8 cellular contexts compared by ENCODE assay signal in the genomic region with DNA sequence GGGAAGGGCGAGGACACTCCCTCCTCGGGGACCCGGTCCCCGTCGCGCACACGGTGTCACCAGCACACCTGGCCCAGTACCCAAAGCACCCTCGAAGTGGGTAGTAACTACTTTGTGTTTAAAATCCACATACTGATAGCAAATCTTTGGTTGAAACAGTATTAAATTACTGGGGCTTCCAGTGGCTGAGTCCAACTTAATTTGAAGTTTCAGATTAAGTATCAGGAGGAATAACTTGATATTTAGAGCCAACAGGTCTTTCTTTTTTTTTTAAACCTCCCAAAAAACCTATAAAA. TPM values are rescaled to one million over a fixed set of nuclear protein-coding genes. Genes with fewer than 3 reads are reported as not detected.
A peak's percentile ranks its signal among the peaks of the same experiment; 100 is the strongest.
DNase-seq lines count a peak whose midpoint lies in the region; ATAC-seq, FAIRE-seq and TF ChIP-seq lines count a peak whose summit lies in the region.

No MANE protein-coding gene starts in this region.

- H3K36me3 ChIP-seq in SK-N-SH (replicated peaks in 1 of 2; ENCODE audit: control insufficient read depth in 1 of 2, insufficient read depth in 2 of 2, low read length in 1 of 2) (peaks cover 2 to 7% of the 10 kb centered on the region in 2 experiments), NT2/D1 (ENCODE audit: insufficient read depth, insufficient read length, low read length) (no peaks in the 10 kb centered on the region)

- H3K9me3 ChIP-seq in SK-N-SH (no peaks in the 10 kb centered on the region), NT2/D1 (ENCODE audit: insufficient read depth, low read length) (no peaks in the 10 kb centered on the region)

- H3K27ac ChIP-seq in SK-N-SH (ENCODE audit: low read depth in 2 of 2, low read length in 1 of 2) (peak overlapping the region; percentile 92 to 98), epithelial cell of prostate (peak overlapping the region; percentile 76)

- H2AFZ ChIP-seq in SK-N-SH (ENCODE audit: low read depth), result peak overlapping the region; percentile 89

- peak overlapping the region; percentile 80 to 84 for H3K4me3 ChIP-seq in SK-N-SH (ENCODE audit: low read depth in 2 of 2, low read length in 1 of 2)
- peak overlapping the region; percentile 75 for H3K4me3 ChIP-seq in NT2/D1 (ENCODE audit: insufficient read length, low read depth)

- peak overlapping the region; percentile 82 for H3K4me2 ChIP-seq in SK-N-SH

- TF ChIP-seq RAD21 in SK-N-SH (IDR thresholded peaks at IDR 0.05; ENCODE audit: low read length), result no peak

- peaks cover 7% of the 10 kb centered on the region for H3F3A ChIP-seq in SK-N-SH (replicated peaks; ENCODE audit: insufficient read depth)

- no peak; the same call in 2 of the 3 replicates for ATAC-seq in SK-N-SH treated with all-trans-retinoic acid at 6 μM for 48 hours

- POLR2A ChIA-PET in SK-N-SH (lab: Yijun Ruan, JAX) (interaction anchor here (0.9 to 1.2 kb wide), 5 partner anchors 8 to 222 kb away, joined by 3 to 16 read pairs (median 5); a partner anchor contains a TSS), GM10248 (lab: Yijun Ruan, JAX) (no interaction called here)

- no peaks in the 10 kb centered on the region for H3K27me3 ChIP-seq in SK-N-SH (ENCODE audit: insufficient read depth)
- no peaks in the 10 kb centered on the region for H3K27me3 ChIP-seq in NT2/D1 (ENCODE audit: insufficient read depth, insufficient read length)

- TF ChIP-seq POLR2A in H54 (IDR thresholded peaks at IDR 0.05; ENCODE audit: low read depth, low read length), result no peak; the same call in 1 of the 2 replicates

- no peak for FAIRE-seq in H54 (lab: Jason Lieb, UNC)

- WGBS in SK-N-SH (ENCODE audit: low lambda C conversion rate), result 0% methylated on average over 2 of the region's 8 CpGs

- TF ChIP-seq CTCF in SK-N-SH (IDR thresholded peaks at IDR 0.05) (no peak), GM10248 (IDR thresholded peaks at IDR 0.05; ENCODE audit: control extremely low read depth, extremely low read depth, low read depth, missing control alignments) (no peak)

- DNase-seq in SK-N-SH (no peak), NT2/D1 (ENCODE audit: low read depth, low spot score) (no peak), epithelial cell of prostate (ENCODE audit: low read depth, low spot score) (no peak), renal cortical epithelial cell (ENCODE audit: low read depth) (peak; percentile 11), H54 (ENCODE audit: insufficient read length, low spot score) (no peak), GM10248 (ENCODE audit: extremely low spot score) (no peak), foreskin melanocyte (no peak)

- peaks cover 0 to 8% of the 10 kb centered on the region in 2 experiments; a peak in 3 of 4 replicates for H3K4me1 ChIP-seq in SK-N-SH (ENCODE audit: control insufficient read depth in 1 of 2, insufficient read depth in 2 of 2, low read depth in 1 of 2, low read length in 1 of 2)
- H3K4me1 ChIP-seq in NT2/D1 (ENCODE audit: insufficient read depth, insufficient read length), result no peaks in the 10 kb centered on the region

- H3K9ac ChIP-seq in SK-N-SH, result peak overlapping the region; percentile 94
- H3K9ac ChIP-seq in NT2/D1 (ENCODE audit: insufficient read length, low read depth), result peak overlapping the region; percentile 93

- no peak for TF ChIP-seq EP300 in SK-N-SH (IDR thresholded peaks at IDR 0.05; ENCODE audit: borderline replicate concordance in 1 of 2, low read depth in 1 of 2, low read length in 1 of 2)

- peaks cover 17% of the 10 kb centered on the region; the same call in 1 of the 2 replicates for H3K79me2 ChIP-seq in SK-N-SH (ENCODE audit: insufficient read depth)

- no peaks in the 10 kb centered on the region for H3K9me2 ChIP-seq in SK-N-SH

- H4K20me1 ChIP-seq in SK-N-SH (ENCODE audit: insufficient read depth), result no peaks in the 10 kb centered on the region

- CTCF ChIA-PET in SK-N-SH (lab: Yijun Ruan, JAX) (interaction anchor here (1.0 to 2.5 kb wide), 2 partner anchors 116 to 122 kb away, joined by 3 to 14 read pairs; no protein-coding TSS in a partner anchor), GM10248 (lab: Yijun Ruan, JAX) (no interaction called here)

TF ChIP-seq in SK-N-SH, 30 proteins besides CTCF, POLR2A, EP300 and RAD21:
- TF ChIP-seq SIN3A (IDR thresholded peaks at IDR 0.05; ENCODE audit: borderline replicate concordance, low read depth, low read length) (0 out of 2 replicates have a peak, but pooled peaks have one; percentile 12), RXRA (IDR thresholded peaks at IDR 0.05; ENCODE audit: borderline replicate concordance, low read depth) (no peak)

TF ChIP-seq in SK-N-SH treated with all-trans-retinoic acid at 6 μM for 48 hours, 23 proteins besides CTCF, POLR2A, EP300 and RAD21:
- TF ChIP-seq, protein P1, sequence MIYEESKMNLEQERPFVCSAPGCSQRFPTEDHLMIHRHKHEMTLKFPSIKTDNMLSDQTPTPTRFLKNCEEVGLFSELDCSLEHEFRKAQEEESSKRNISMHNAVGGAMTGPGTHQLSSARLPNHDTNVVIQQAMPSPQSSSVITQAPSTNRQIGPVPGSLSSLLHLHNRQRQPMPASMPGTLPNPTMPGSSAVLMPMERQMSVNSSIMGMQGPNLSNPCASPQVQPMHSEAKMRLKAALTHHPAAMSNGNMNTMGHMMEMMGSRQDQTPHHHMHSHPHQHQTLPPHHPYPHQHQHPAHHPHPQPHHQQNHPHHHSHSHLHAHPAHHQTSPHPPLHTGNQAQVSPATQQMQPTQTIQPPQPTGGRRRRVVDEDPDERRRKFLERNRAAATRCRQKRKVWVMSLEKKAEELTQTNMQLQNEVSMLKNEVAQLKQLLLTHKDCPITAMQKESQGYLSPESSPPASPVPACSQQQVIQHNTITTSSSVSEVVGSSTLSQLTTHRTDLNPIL (CRISPR knock-in tag; IDR thresholded peaks at IDR 0.05; ENCODE audit: low read depth), result no peak
- no peak for TF ChIP-seq OSR1 (CRISPR knock-in tag; IDR thresholded peaks at IDR 0.05)
- no peak for TF ChIP-seq GLIS3 (CRISPR knock-in tag; IDR thresholded peaks at IDR 0.05)
- TF ChIP-seq ZC3H10 (CRISPR knock-in tag; IDR thresholded peaks at IDR 0.05), result no peak
- no peak for TF ChIP-seq ZFP3 (CRISPR knock-in tag; IDR thresholded peaks at IDR 0.05)
- TF ChIP-seq ARNTL (CRISPR knock-in tag; IDR thresholded peaks at IDR 0.05; ENCODE audit: borderline replicate concordance, low read depth), result no peak
- TF ChIP-seq ISL1 (CRISPR knock-in tag; IDR thresholded peaks at IDR 0.05), result no peak
- no peak for TF ChIP-seq BACH2 (CRISPR knock-in tag; IDR thresholded peaks at IDR 0.05; ENCODE audit: borderline replicate concordance)

RNA-seq across cellular contexts. Expression of a gene that starts 0.6 kb away (rescaled TPM):
- polyA plus RNA-seq in SK-N-SH (2012; rRNA removed), result 3.2 and 3.4 TPM in 2 replicates
- polyA plus RNA-seq in SK-N-SH (2012; cell fraction: cytosol; rRNA removed), result 6.2 and 6.3 TPM in 2 replicates
- 1.7 and 3.2 TPM in 2 replicates for polyA plus RNA-seq in SK-N-SH (2012; cell fraction: nucleus; rRNA removed)
- total RNA-seq in renal cortical epithelial cell, result 18.6 and 18.9 TPM in 2 replicates
